Comparison of ENCODE assay signal across 21 cellular contexts in the genomic region with DNA sequence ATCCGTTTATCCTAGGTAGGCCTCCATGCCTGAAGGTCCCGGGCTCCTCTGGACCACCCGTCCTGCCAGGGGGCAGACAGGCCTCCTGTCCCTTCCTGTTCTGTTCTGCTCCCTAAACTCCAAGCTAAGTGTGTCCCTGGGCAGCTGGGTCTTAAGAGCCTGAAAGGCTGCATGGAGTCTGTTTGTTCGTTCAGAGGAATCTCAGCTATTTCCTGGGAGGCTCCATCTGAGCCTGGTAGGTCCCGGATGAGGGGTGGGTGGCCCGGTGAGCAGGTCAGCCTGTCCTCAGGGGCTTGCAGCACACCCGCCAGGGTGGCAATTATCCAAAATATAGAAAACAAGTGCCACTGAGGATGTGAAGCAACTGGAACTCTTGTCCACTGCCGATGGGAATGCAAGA. TPM values are rescaled to one million over a fixed set of nuclear protein-coding genes. Genes with fewer than 3 reads are reported as not detected.
A peak's percentile ranks its signal among the peaks of the same experiment; 100 is the strongest.
DNase-seq lines count a peak whose midpoint lies in the region; ATAC-seq and TF ChIP-seq lines count a peak whose summit lies in the region.
"Had no signal": no experiment of that assay in that cellular context is flagged by ENCODE, and none has a peak within 500 bp of the region (broad histone marks: within the 10 kb centered on the region; RNA-seq: fewer than 3 reads in every experiment).

No MANE protein-coding gene starts in this region.

- no peaks in the 10 kb centered on the region for H3K36me3 Mint-ChIP-seq in endodermal cell (ENCODE audit: low read depth)
- H3K36me3 Mint-ChIP-seq: CD4-positive, alpha-beta memory T cell; stimulated activated memory B cell treated with anti-CD40 and anti-IgM and Interleukin-4, amounts not matched to agents 10 μg/mL and 1 μg/mL and 100 μg/mL, for 72 hours had no signal

- H3K9me3 ChIP-seq in RWPE2 (ENCODE audit: severe bottlenecking): no peaks in the 10 kb centered on the region
- H3K9me3 ChIP-seq in endodermal cell (ENCODE audit: control insufficient read depth, low read length): no peaks in the 10 kb centered on the region
- no peaks in the 10 kb centered on the region for H3K9me3 ChIP-seq in osteoblast (ENCODE audit: low read depth, low read length)
- H3K9me3 ChIP-seq: heart right ventricle, thyroid gland had no signal

- DNase-seq in EH (ENCODE audit: low read depth) (peak; percentile 67), RWPE2 (ENCODE audit: low spot score) (no peak), endodermal cell (peak; percentile 79), osteoblast (ENCODE audit: insufficient read length, low spot score, missing footprints) (peak; percentile 87), NCI-H1417 (lab: John Stamatoyannopoulos, UW) (no peak)
- DNase-seq: ACHN; central memory CD4-positive, alpha-beta T cell; DND-41; effector memory CD4-positive, alpha-beta T cell; heart right ventricle; Kasumi-1; NCI-H1105 treated with DMSO at 0.1 percent for 48 hours; NCI-H69; stimulated activated CD4-positive, alpha-beta T cell treated with anti-CD3 and anti-CD28 coated beads, Interleukin-15, amount 100 ng/mL, for 24 hours; T1000; thyroid gland had no signal

- no peaks in the 10 kb centered on the region for H3K27me3 ChIP-seq in RWPE2 (ENCODE audit: insufficient read depth, poor library complexity, severe bottlenecking)
- H3K27me3 ChIP-seq in endodermal cell (ENCODE audit: control insufficient read depth, insufficient read depth, low read length, poor library complexity, severe bottlenecking): no peaks in the 10 kb centered on the region
- H3K27me3 ChIP-seq in osteoblast (ENCODE audit: insufficient read depth, low read length): peaks cover 11% of the 10 kb centered on the region
- H3K27me3 ChIP-seq: thyroid gland had no signal

- H4K20me1 ChIP-seq in osteoblast (ENCODE audit: insufficient read depth, low read length): no peaks in the 10 kb centered on the region

- no peak overlapping the region for H3K27ac ChIP-seq in RWPE2 (ENCODE audit: poor library complexity, severe bottlenecking)
- H3K27ac ChIP-seq in endodermal cell (ENCODE audit: low read depth, low read length): no peak overlapping the region
- H3K27ac ChIP-seq in osteoblast (ENCODE audit: low read depth, low read length): no peak overlapping the region
- H3K27ac ChIP-seq: heart right ventricle, thyroid gland had no signal

- H3K27ac Mint-ChIP-seq in endodermal cell: peak overlapping the region; percentile 83
- H3K27ac Mint-ChIP-seq: CD4-positive, alpha-beta memory T cell; stimulated activated memory B cell treated with anti-CD40 and anti-IgM and Interleukin-4, amounts not matched to agents 10 μg/mL and 1 μg/mL and 100 μg/mL, for 72 hours had no signal

- H3K36me3 ChIP-seq in RWPE2 (ENCODE audit: low read depth) (no peaks in the 10 kb centered on the region), endodermal cell (ENCODE audit: control insufficient read depth, insufficient read depth, low read length) (no peaks in the 10 kb centered on the region), osteoblast (ENCODE audit: insufficient read depth, low read length) (no peaks in the 10 kb centered on the region)
- H3K36me3 ChIP-seq: heart right ventricle, thyroid gland had no signal

- H3K4me3 Mint-ChIP-seq in endodermal cell: no peak overlapping the region
- H3K4me3 Mint-ChIP-seq: CD4-positive, alpha-beta memory T cell; stimulated activated memory B cell treated with anti-CD40 and anti-IgM and Interleukin-4, amounts not matched to agents 10 μg/mL and 1 μg/mL and 100 μg/mL, for 72 hours had no signal

- WGBS in endodermal cell (ENCODE audit: insufficient coverage in 1 of 2, insufficient read length in 1 of 2), 2 experiments: 68 to 71% methylated on average over 7 to 8 of the region's 8 CpGs

- no peaks in the 10 kb centered on the region for H3K4me1 ChIP-seq in RWPE2 (ENCODE audit: insufficient read depth, poor library complexity, severe bottlenecking)
- no peaks in the 10 kb centered on the region for H3K4me1 ChIP-seq in endodermal cell (ENCODE audit: control insufficient read depth, insufficient read depth, low read length)
- peaks cover 4% of the 10 kb centered on the region for H3K4me1 ChIP-seq in osteoblast (ENCODE audit: insufficient read depth, low read length)
- H3K4me1 ChIP-seq: thyroid gland had no signal

- H3K27me3 Mint-ChIP-seq in endodermal cell (ENCODE audit: insufficient read depth): peaks cover 18% of the 10 kb centered on the region

- H3K9ac ChIP-seq in endodermal cell (ENCODE audit: extremely low read depth, low read length, poor library complexity, severe bottlenecking): no peak overlapping the region

- H3K9me3 Mint-ChIP-seq in endodermal cell: no peaks in the 10 kb centered on the region
- H3K9me3 Mint-ChIP-seq: CD4-positive, alpha-beta memory T cell; stimulated activated memory B cell treated with anti-CD40 and anti-IgM and Interleukin-4, amounts not matched to agents 10 μg/mL and 1 μg/mL and 100 μg/mL, for 72 hours had no signal

- H3K4me3 ChIP-seq in RWPE2 (ENCODE audit: severe bottlenecking): no peak overlapping the region
- no peak overlapping the region for H3K4me3 ChIP-seq in endodermal cell (ENCODE audit: low read length)
- no peak overlapping the region for H3K4me3 ChIP-seq in osteoblast (ENCODE audit: insufficient read depth, low read length)
- H3K4me3 ChIP-seq: thyroid gland had no signal

- TF ChIP-seq CTCF in RWPE2 (IDR thresholded peaks at IDR 0.05; ENCODE audit: poor library complexity, severe bottlenecking): no peak
- TF ChIP-seq CTCF in endodermal cell (conservative IDR thresholded peaks at IDR 0.05): no peak
- TF ChIP-seq CTCF in osteoblast (IDR thresholded peaks at IDR 0.05; ENCODE audit: extremely low read depth, low read depth, low read length): no peak

- H3K79me2 ChIP-seq in osteoblast (ENCODE audit: insufficient read depth, low read length): no peaks in the 10 kb centered on the region

- ATAC-seq in RWPE2 (ENCODE audit: low read depth) (peak; percentile 30), GM21526 (IDR thresholded peaks at IDR 0.05; ENCODE audit: low FRiP score, unreplicated experiment) (no peak), HG03280 (IDR thresholded peaks at IDR 0.05; ENCODE audit: unreplicated experiment) (no peak), HG02852 (IDR thresholded peaks at IDR 0.05; ENCODE audit: unreplicated experiment) (no peak)
- ATAC-seq: stimulated activated memory B cell treated with anti-CD40 and anti-IgM and Interleukin-4, amounts not matched to agents 10 μg/mL and 1 μg/mL and 100 μg/mL, for 72 hours had no signal

- H3K4me1 Mint-ChIP-seq in endodermal cell: peaks cover 7% of the 10 kb centered on the region

- no peak overlapping the region for H3K4me2 ChIP-seq in osteoblast (ENCODE audit: insufficient read depth, low read length)

- H2AFZ ChIP-seq in osteoblast (ENCODE audit: low read length): peak overlapping the region; percentile 35

RNA-seq across cellular contexts. Expression of a gene that starts 12.6 kb away (rescaled TPM):
- total RNA-seq in endodermal cell (1,000 to 10,000 TPM; 4,461 to 5,616 TPM), osteoblast (10,373 and 13,273 TPM in 2 replicates)
- polyA plus RNA-seq in endodermal cell (2013, experiment 1 of 2): 4,463 TPM
- 3,951 TPM for polyA plus RNA-seq in endodermal cell (2013, experiment 2 of 2)

RNA-seq across cellular contexts. Expression of a gene that starts 28.2 kb away (rescaled TPM):
- total RNA-seq in endodermal cell (1 to 10 TPM; 1.0 to 1.8 TPM), osteoblast (2.9 and 5.1 TPM in 2 replicates)
- polyA plus RNA-seq in endodermal cell (2013, experiment 1 of 2): 0.50 TPM
- polyA plus RNA-seq in endodermal cell (2013, experiment 2 of 2): 0.46 TPM

RNA-seq across cellular contexts. Expression of a gene that starts 52.1 kb away (rescaled TPM):
- 10 to 100 TPM; 34.5 to 39.5 TPM for total RNA-seq in endodermal cell
- 25.9 TPM for polyA plus RNA-seq in endodermal cell (2013, experiment 1 of 2)
- polyA plus RNA-seq in endodermal cell (2013, experiment 2 of 2): 24.1 TPM
- 43.0 and 44.5 TPM in 2 replicates for total RNA-seq in osteoblast

Comparison
In these comparisons a context has a peak if more than half of its experiments do, and no peak if none do; other contexts are left out.
1. DNase-seq: peak in EH (single experiment), endodermal cell (single experiment) and osteoblast (single experiment); none in RWPE2 (single experiment) and NCI-H1417 (0 of 3).